ENCODE assay signal across 1 cellular context in genomic region chr6:27241443-27241842, GRCh38.
TF ChIP-seq lines count a peak whose summit lies in the region.

No MANE protein-coding gene starts in this region.

TF ChIP-seq in HEK293, 187 proteins besides CTCF, POLR2A, EP300 and RAD21 (continued from another document):
- TF ChIP-seq ZNF398 (tag by site-specific recombination; IDR thresholded peaks at IDR 0.05) = no peak
- TF ChIP-seq ZEB2 (tag by site-specific recombination; IDR thresholded peaks at IDR 0.05) = peak; percentile 45; the same call in 1 of the 2 replicates
- TF ChIP-seq GFI1B (tag by site-specific recombination; IDR thresholded peaks at IDR 0.05) = peak; percentile 91
- peak; percentile 64; the same call in 1 of the 2 replicates for TF ChIP-seq OSR2 (tag by site-specific recombination; IDR thresholded peaks at IDR 0.05)
- 0 out of 2 replicates have a peak, but pooled peaks have one; percentile 11 for TF ChIP-seq ZNF449 (tag by site-specific recombination; IDR thresholded peaks at IDR 0.05)
- peak; percentile 38; the same call in 1 of the 2 replicates for TF ChIP-seq ZNF18 (tag by site-specific recombination; IDR thresholded peaks at IDR 0.05)
- TF ChIP-seq ZNF341 (tag by site-specific recombination; IDR thresholded peaks at IDR 0.05; ENCODE audit: low read depth) = peak; percentile 49
- TF ChIP-seq INSM2 (tag by site-specific recombination; IDR thresholded peaks at IDR 0.05) = 0 out of 2 replicates have a peak, but pooled peaks have one; percentile 46
- peak; percentile 39; the same call in 1 of the 2 replicates for TF ChIP-seq GLIS2 (tag by site-specific recombination; IDR thresholded peaks at IDR 0.05)
- no peak for TF ChIP-seq HOXC10 (CRISPR knock-in tag; IDR thresholded peaks at IDR 0.05)
- TF ChIP-seq ZNF624 (tag by site-specific recombination; IDR thresholded peaks at IDR 0.05) = no peak
- TF ChIP-seq BCL11B (tag by site-specific recombination; IDR thresholded peaks at IDR 0.05; ENCODE audit: low read depth) = no peak
- TF ChIP-seq ZNF423 (tag by site-specific recombination; IDR thresholded peaks at IDR 0.05) = peak; percentile 36; the same call in 1 of the 2 replicates
- no peak for TF ChIP-seq ZBTB1 (tag by site-specific recombination; IDR thresholded peaks at IDR 0.05)
- TF ChIP-seq ZNF692 (tag by site-specific recombination; IDR thresholded peaks at IDR 0.05) = no peak
- TF ChIP-seq ZBTB44 (tag by site-specific recombination; IDR thresholded peaks at IDR 0.05) = peak; percentile 87
- 0 out of 2 replicates have a peak, but pooled peaks have one; percentile 14 for TF ChIP-seq ZNF596 (tag by site-specific recombination; IDR thresholded peaks at IDR 0.05)
- TF ChIP-seq PRDM6 (tag by site-specific recombination; IDR thresholded peaks at IDR 0.05) = peak; percentile 59
- no peak for TF ChIP-seq ZNF544 (tag by site-specific recombination; IDR thresholded peaks at IDR 0.05)
- TF ChIP-seq TRIM28 (IDR thresholded peaks at IDR 0.05; ENCODE audit: borderline replicate concordance, low read length) = peak; percentile 85
- TF ChIP-seq TSHZ1 (tag by site-specific recombination; IDR thresholded peaks at IDR 0.05; ENCODE audit: borderline replicate concordance) = peak; percentile 81; the same call in 1 of the 2 replicates
- TF ChIP-seq PRDM4 (tag by site-specific recombination; IDR thresholded peaks at IDR 0.05) = 0 out of 2 replicates have a peak, but pooled peaks have one; percentile 48
- TF ChIP-seq PRDM10 (tag by site-specific recombination; IDR thresholded peaks at IDR 0.05) = no peak
- TF ChIP-seq ZNF416 (tag by site-specific recombination; IDR thresholded peaks at IDR 0.05) = no peak
- TF ChIP-seq ZBTB6 (tag by site-specific recombination; IDR thresholded peaks at IDR 0.05) = no peak
- TF ChIP-seq ZNF600 (tag by site-specific recombination; IDR thresholded peaks at IDR 0.05) = no peak
- TF ChIP-seq FEZF1 (tag by site-specific recombination; IDR thresholded peaks at IDR 0.05) = peak; percentile 84
- no peak for TF ChIP-seq ZNF211 (tag by site-specific recombination; IDR thresholded peaks at IDR 0.05; ENCODE audit: low read depth)
- TF ChIP-seq ZNF184 (tag by site-specific recombination; IDR thresholded peaks at IDR 0.05) = no peak
- TF ChIP-seq TCF7L2 (IDR thresholded peaks at IDR 0.05; ENCODE audit: borderline replicate concordance, low read depth, low read length) = peak; percentile 98
- TF ChIP-seq SP7 (tag by site-specific recombination; IDR thresholded peaks at IDR 0.05) = peak; percentile 87
